22 cellular contexts compared by ENCODE assay signal in the genomic region with DNA sequence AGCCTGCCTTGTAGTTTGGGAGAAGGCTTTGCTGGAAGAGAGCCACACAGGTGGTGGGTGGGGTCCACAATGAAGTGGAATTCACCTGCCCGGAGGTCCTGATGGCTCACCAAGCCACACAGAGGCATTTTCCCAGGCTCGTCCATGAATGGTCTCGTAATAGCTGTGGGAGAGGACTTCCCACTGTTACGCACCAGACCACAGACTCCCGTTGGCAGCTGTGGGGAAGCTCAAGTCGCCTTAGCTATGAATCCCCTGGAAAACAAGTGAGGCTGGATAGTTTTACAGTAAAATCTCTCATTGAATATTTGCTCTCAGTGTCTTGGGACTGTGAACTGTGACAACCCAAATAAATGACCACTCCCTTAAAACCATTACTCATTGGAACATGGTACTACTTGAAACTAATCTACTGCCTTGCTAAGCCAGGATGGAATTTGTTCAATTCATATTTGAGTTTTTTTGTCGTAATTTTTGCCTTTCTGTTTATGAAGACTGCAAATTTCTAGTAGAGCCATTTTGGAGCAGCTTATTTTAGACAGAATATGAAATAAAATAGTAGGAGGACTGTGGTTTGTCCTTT.
DNase-seq lines count a peak whose midpoint lies in the region; ATAC-seq and TF ChIP-seq lines count a peak whose summit lies in the region.
"Had no signal": no experiment of that assay in that cellular context is flagged by ENCODE, and none has a peak within 500 bp of the region (broad histone marks: within the 10 kb centered on the region; RNA-seq: fewer than 3 reads in every experiment).

No MANE protein-coding gene starts in this region.

- H3K27me3 Mint-ChIP-seq in osteocyte (ENCODE audit: unreplicated experiment), result no peaks in the 10 kb centered on the region
- H3K27me3 Mint-ChIP-seq in T-helper 2 cell treated with Interferon-gamma antibody and Interleukin-4, amounts not matched to agents 5 μg/mL and 100 μg/mL, for 36 hours (ENCODE audit: low read depth), result no peaks in the 10 kb centered on the region
- H3K27me3 Mint-ChIP-seq: activated CD8-positive, alpha-beta memory T cell treated with anti-CD3 and anti-CD28 coated beads, Interleukin-2, amount 10 ng/mL, durations not matched to agents 7 days and 5 days had no signal

- H3K36me3 ChIP-seq in heart left ventricle, result no peaks in the 10 kb centered on the region
- H3K36me3 ChIP-seq: colonic mucosa had no signal

- H3K27ac ChIP-seq in right cardiac atrium (ENCODE audit: low read length), result peak overlapping the region; percentile 58
- H3K27ac ChIP-seq in heart left ventricle, result peak overlapping the region in 1 of 12 donors; percentile 61
- H3K27ac ChIP-seq: BLaER1 treated with 17β-estradiol and CSF1 and Interleukin-3, amounts not matched to agents 10 nM and 100 nM; colonic mucosa; KMS-11 had no signal

- TF ChIP-seq POLR2A in heart left ventricle (IDR thresholded peaks at IDR 0.05), result no peak

- TF ChIP-seq CTCF in heart left ventricle (IDR thresholded peaks at IDR 0.05) (no peak), epithelial cell of esophagus (IDR thresholded peaks at IDR 0.05; ENCODE audit: insufficient read depth, low read depth, low read length, missing control alignments) (no peak), osteocyte (IDR thresholded peaks at IDR 0.05) (no peak)

- no peak for ATAC-seq in right cardiac atrium
- ATAC-seq in heart left ventricle, result no peak
- ATAC-seq: activated CD8-positive, alpha-beta memory T cell treated with anti-CD3 and anti-CD28 coated beads, Interleukin-2, amount 10 ng/mL, durations not matched to agents 7 days and 5 days; left ventricle myocardium superior had no signal

- H3K4me3 ChIP-seq in right cardiac atrium (ENCODE audit: low read length) (no peak overlapping the region), heart left ventricle (no peak overlapping the region), epithelial cell of esophagus (ENCODE audit: low read length) (no peak overlapping the region)
- H3K4me3 ChIP-seq: BLaER1 treated with 17β-estradiol and CSF1 and Interleukin-3, amounts not matched to agents 10 nM and 100 nM; colonic mucosa had no signal

- H3K4me3 Mint-ChIP-seq in osteocyte (ENCODE audit: unreplicated experiment), result no peak overlapping the region
- no peak overlapping the region for H3K4me3 Mint-ChIP-seq in T-helper 2 cell treated with Interferon-gamma antibody and Interleukin-4, amounts not matched to agents 5 μg/mL and 100 μg/mL, for 36 hours
- H3K4me3 Mint-ChIP-seq: activated CD8-positive, alpha-beta memory T cell treated with anti-CD3 and anti-CD28 coated beads, Interleukin-2, amount 10 ng/mL, durations not matched to agents 7 days and 5 days had no signal

- intact Hi-C loops in right cardiac atrium (cut with DNase I), result no loop called here
- intact Hi-C loops in heart left ventricle (cut with DNase I), result no loop called here

- 84% methylated on average over 7 of the region's 7 CpGs for WGBS in right cardiac atrium
- 84 to 94% (median 90%) methylated on average over 7 of the region's 7 CpGs for WGBS in heart left ventricle, 4 donors

- H3K9me3 ChIP-seq in right cardiac atrium (ENCODE audit: control insufficient read depth, low read length) (no peaks in the 10 kb centered on the region), heart left ventricle (no peaks in the 10 kb centered on the region)
- H3K9me3 ChIP-seq: BLaER1 treated with 17β-estradiol and CSF1 and Interleukin-3, amounts not matched to agents 10 nM and 100 nM; colonic mucosa had no signal

- no peaks in the 10 kb centered on the region for H3K9me3 Mint-ChIP-seq in osteocyte (ENCODE audit: unreplicated experiment)
- H3K9me3 Mint-ChIP-seq in T-helper 2 cell treated with Interferon-gamma antibody and Interleukin-4, amounts not matched to agents 5 μg/mL and 100 μg/mL, for 36 hours, result no peaks in the 10 kb centered on the region

- no peaks in the 10 kb centered on the region for H3K36me3 Mint-ChIP-seq in osteocyte (ENCODE audit: unreplicated experiment)
- H3K36me3 Mint-ChIP-seq in T-helper 2 cell treated with Interferon-gamma antibody and Interleukin-4, amounts not matched to agents 5 μg/mL and 100 μg/mL, for 36 hours (ENCODE audit: low read depth), result peaks cover 12% of the 10 kb centered on the region

- H3K27me3 ChIP-seq in right cardiac atrium (ENCODE audit: control insufficient read depth, insufficient read depth) (no peaks in the 10 kb centered on the region), heart left ventricle (no peaks in the 10 kb centered on the region)
- H3K27me3 ChIP-seq: BLaER1 treated with 17β-estradiol and CSF1 and Interleukin-3, amounts not matched to agents 10 nM and 100 nM; colonic mucosa had no signal

- H3K4me1 Mint-ChIP-seq in osteocyte (ENCODE audit: unreplicated experiment), result peaks cover 89% of the 10 kb centered on the region
- peaks cover 17% of the 10 kb centered on the region for H3K4me1 Mint-ChIP-seq in T-helper 2 cell treated with Interferon-gamma antibody and Interleukin-4, amounts not matched to agents 5 μg/mL and 100 μg/mL, for 36 hours (ENCODE audit: low read depth)

- H3K27ac Mint-ChIP-seq in osteocyte (ENCODE audit: unreplicated experiment), result peak overlapping the region; percentile 96
- no peak overlapping the region for H3K27ac Mint-ChIP-seq in T-helper 2 cell treated with Interferon-gamma antibody and Interleukin-4, amounts not matched to agents 5 μg/mL and 100 μg/mL, for 36 hours
- H3K27ac Mint-ChIP-seq: activated CD8-positive, alpha-beta memory T cell treated with anti-CD3 and anti-CD28 coated beads, Interleukin-2, amount 10 ng/mL, durations not matched to agents 7 days and 5 days had no signal

- DNase-seq in right cardiac atrium, result no peak
- DNase-seq in heart left ventricle, result no peak
- peak; percentile 84 for DNase-seq in epithelial cell of esophagus (ENCODE audit: low read depth)
- no peak for DNase-seq in osteocyte (ENCODE audit: extremely low spot score, unreplicated experiment)
- DNase-seq in NK-92 (lab: John Stamatoyannopoulos, UW; ENCODE audit: unreplicated experiment), result no peak
- no peak for DNase-seq in HK-2 (ENCODE audit: unreplicated experiment)
- DNase-seq in NCI-H1417 (lab: John Stamatoyannopoulos, UW), result no peak
- DNase-seq in T-helper 2 cell treated with Interferon-gamma antibody and Interleukin-4, amounts not matched to agents 5 μg/mL and 100 μg/mL, for 36 hours (ENCODE audit: low spot score), result no peak
- DNase-seq: activated CD4-positive, CD25-positive, alpha-beta regulatory T cell treated with anti-CD3 and anti-CD28 coated beads, Interleukin-2, amount 50 U/mL, for 72 hours; activated CD8-positive, alpha-beta memory T cell treated with anti-CD3 and anti-CD28 coated beads, Interleukin-2, amount 10 ng/mL, durations not matched to agents 7 days and 5 days; amniotic stem cell; colonic mucosa; DMS 273 treated with DMSO at 0.1 percent for 48 hours; GDM1; HCEC 1CT; left ventricle myocardium superior; NCI-H146; NCI-H226; posterior cingulate gyrus; T-helper 9 cell had no signal

- peaks cover 2% of the 10 kb centered on the region for H3K4me1 ChIP-seq in right cardiac atrium (ENCODE audit: control insufficient read depth, insufficient read depth, low read length)
- peaks cover 0 to 31% (median 9%) of the 10 kb centered on the region in 12 donors for H3K4me1 ChIP-seq in heart left ventricle
- H3K4me1 ChIP-seq: BLaER1 treated with 17β-estradiol and CSF1 and Interleukin-3, amounts not matched to agents 10 nM and 100 nM; colonic mucosa had no signal
